8 cellular contexts compared by ENCODE assay signal in genomic region chr7:5596046-5596895, GRCh38. TPM values are rescaled to one million over a fixed set of nuclear protein-coding genes. Genes with fewer than 3 reads are reported as not detected.
DNase-seq lines count a peak whose midpoint lies in the region; ATAC-seq, FAIRE-seq and TF ChIP-seq lines count a peak whose summit lies in the region.

No MANE protein-coding gene starts in this region.

- peaks cover 37% of the 10 kb centered on the region for H3K27me3 Mint-ChIP-seq in CD4-positive, CD25-positive, alpha-beta regulatory T cell

- H3K27me3 ChIP-seq in CD4-positive, CD25-positive, alpha-beta regulatory T cell (ENCODE audit: control insufficient read depth, insufficient read depth, low read length), result peaks cover 4% of the 10 kb centered on the region
- H3K27me3 ChIP-seq in bronchial epithelial cell (ENCODE audit: control insufficient read depth, insufficient read depth, low read length) (no peaks in the 10 kb centered on the region), layer of hippocampus (ENCODE audit: control insufficient read depth, insufficient read depth, low read length) (no peaks in the 10 kb centered on the region)

- TF ChIP-seq CTCF in WI38 (IDR thresholded peaks at IDR 0.05; ENCODE audit: low read depth, low read length), result no peak
- TF ChIP-seq CTCF in bronchial epithelial cell (IDR thresholded peaks at IDR 0.05; ENCODE audit: insufficient read depth, low read length, severe bottlenecking), result no peak

- H3K9me3 Mint-ChIP-seq in CD4-positive, CD25-positive, alpha-beta regulatory T cell, result peaks cover 0 to 2% (median 0%) of the 10 kb centered on the region in 7 donors

- H3K9me3 ChIP-seq in CD4-positive, CD25-positive, alpha-beta regulatory T cell (ENCODE audit: control insufficient read depth in 2 of 2, low read length in 2 of 2), result no peaks in the 10 kb centered on the region

- peak; percentile 67 to 72 for ATAC-seq in CD4-positive, CD25-positive, alpha-beta regulatory T cell (ENCODE audit: low read depth in 2 of 2)
- ATAC-seq in HG02642 (IDR thresholded peaks at IDR 0.05; ENCODE audit: poor library complexity, unreplicated experiment) (no peak), HG03342 (IDR thresholded peaks at IDR 0.05; ENCODE audit: unreplicated experiment) (no peak)

- peak in 1 of 3 donors; percentile 77 for DNase-seq in CD4-positive, CD25-positive, alpha-beta regulatory T cell
- DNase-seq in HS-5 (ENCODE audit: low read depth) (peak; percentile 94), bronchial epithelial cell (ENCODE audit: low read depth) (peak; percentile 90)
- peak; percentile 78 for DNase-seq in stimulated activated CD4-positive, alpha-beta T cell treated with anti-CD3 and anti-CD28 coated beads, Interleukin-4, amount 100 ng/mL, for 1 hour

- peaks cover 0 to 20% (median 12%) of the 10 kb centered on the region in 4 donors for H3K4me1 Mint-ChIP-seq in CD4-positive, CD25-positive, alpha-beta regulatory T cell

- H3K4me3 Mint-ChIP-seq in CD4-positive, CD25-positive, alpha-beta regulatory T cell, result peak overlapping the region in 3 of 4 donors; percentile 57 to 86 (median 73)

- H3K27ac ChIP-seq in CD4-positive, CD25-positive, alpha-beta regulatory T cell (ENCODE audit: insufficient read depth, low read length, poor library complexity, severe bottlenecking), result no peak overlapping the region
- H3K27ac ChIP-seq in layer of hippocampus (ENCODE audit: low read depth, low read length), result peak overlapping the region; percentile 52

- H3K36me3 ChIP-seq in CD4-positive, CD25-positive, alpha-beta regulatory T cell (ENCODE audit: control insufficient read depth, insufficient read depth, low read length), result no peaks in the 10 kb centered on the region
- peaks cover 5% of the 10 kb centered on the region for H3K36me3 ChIP-seq in bronchial epithelial cell (ENCODE audit: control insufficient read depth, insufficient read depth, low read length)

- H3K36me3 Mint-ChIP-seq in CD4-positive, CD25-positive, alpha-beta regulatory T cell, result no peaks in the 10 kb centered on the region

- H3K4me3 ChIP-seq in CD4-positive, CD25-positive, alpha-beta regulatory T cell (ENCODE audit: low read depth, low read length), result no peak overlapping the region
- peak overlapping the region; percentile 90 for H3K4me3 ChIP-seq in WI38 (ENCODE audit: low read depth, low read length)
- peak overlapping the region; percentile 91 for H3K4me3 ChIP-seq in bronchial epithelial cell (ENCODE audit: low read depth, low read length)

- no peak overlapping the region for H3K27ac Mint-ChIP-seq in CD4-positive, CD25-positive, alpha-beta regulatory T cell

- peaks cover 45% of the 10 kb centered on the region for H3K4me1 ChIP-seq in CD4-positive, CD25-positive, alpha-beta regulatory T cell (ENCODE audit: control insufficient read depth, insufficient read depth, low read length, poor library complexity, severe bottlenecking)

- FAIRE-seq in bronchial epithelial cell (lab: Jason Lieb, UNC), result no peak

RNA-seq across cellular contexts. Expression of gene FSCN1, which starts 3.7 kb away (rescaled TPM):
- 7.9 TPM for total RNA-seq in CD4-positive, CD25-positive, alpha-beta regulatory T cell
- polyA plus RNA-seq in CD4-positive, CD25-positive, alpha-beta regulatory T cell, result under 1 TPM in 2 of 4 donors, not detected in 2; 0.07 to 0.14 TPM
- total RNA-seq in bronchial epithelial cell, result 182 and 253 TPM in 2 replicates

Comparison
In these comparisons a context has a peak if more than half of its experiments do, and no peak if none do; other contexts are left out.
1. ATAC-seq: peak in CD4-positive, CD25-positive, alpha-beta regulatory T cell (2 of 2); none in HG02642 (single experiment) and HG03342 (single experiment).
2. RNA of gene FSCN1, which starts 3.7 kb away (total RNA-seq): 182 to 253 TPM in bronchial epithelial cell; 7.9 TPM in CD4-positive, CD25-positive, alpha-beta regulatory T cell (single experiment); every median in the first group is over 10 times any median in the second.